8 cellular contexts compared by ENCODE assay signal in genomic region chr5:178130576-178131445, GRCh38. TPM values are rescaled to one million over a fixed set of nuclear protein-coding genes. Genes with fewer than 3 reads are reported as not detected.
A peak's percentile ranks its signal among the peaks of the same experiment; 100 is the strongest.
DNase-seq lines count a peak whose midpoint lies in the region; ATAC-seq and TF ChIP-seq lines count a peak whose summit lies in the region.

A gene with protein sequence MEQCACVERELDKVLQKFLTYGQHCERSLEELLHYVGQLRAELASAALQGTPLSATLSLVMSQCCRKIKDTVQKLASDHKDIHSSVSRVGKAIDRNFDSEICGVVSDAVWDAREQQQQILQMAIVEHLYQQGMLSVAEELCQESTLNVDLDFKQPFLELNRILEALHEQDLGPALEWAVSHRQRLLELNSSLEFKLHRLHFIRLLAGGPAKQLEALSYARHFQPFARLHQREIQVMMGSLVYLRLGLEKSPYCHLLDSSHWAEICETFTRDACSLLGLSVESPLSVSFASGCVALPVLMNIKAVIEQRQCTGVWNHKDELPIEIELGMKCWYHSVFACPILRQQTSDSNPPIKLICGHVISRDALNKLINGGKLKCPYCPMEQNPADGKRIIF (plus strand): TSS chr5:178131014. CDS start chr5:178138120, 7,106 bp downstream.

- no peaks in the 10 kb centered on the region for H4K20me1 ChIP-seq in Karpas-422 (ENCODE audit: insufficient read depth, low read depth, low read length)

- no peaks in the 10 kb centered on the region for H3K27me3 ChIP-seq in Karpas-422 (ENCODE audit: low read length)
- H3K27me3 ChIP-seq in stomach: no peaks in the 10 kb centered on the region

- H3K4me1 Mint-ChIP-seq in nephron progenitor cell: peaks cover 31% of the 10 kb centered on the region

- H3K79me2 ChIP-seq in Karpas-422 (ENCODE audit: low read length): peaks cover 29% of the 10 kb centered on the region

- H3K36me3 Mint-ChIP-seq in nephron progenitor cell (ENCODE audit: low read depth): peaks cover 22% of the 10 kb centered on the region

- no peaks in the 10 kb centered on the region for H3K27me3 Mint-ChIP-seq in nephron progenitor cell (ENCODE audit: low read depth, poor library complexity)

- TF ChIP-seq EP300 in stomach (IDR thresholded peaks at IDR 0.05): no peak

- WGBS in stomach, 5 donors: 0 to 1% (median 0%) methylated on average over 38 to 102 of the region's 102 CpGs

- H3K9me3 Mint-ChIP-seq in nephron progenitor cell: no peaks in the 10 kb centered on the region

- peak; percentile 82 for DNase-seq in EL
- DNase-seq in Karpas-422: peak; percentile 94
- peak; percentile 88 for DNase-seq in SIG-M5 treated with dmso at 0.1 percent for 504 hours (lab: John Stamatoyannopoulos, UW; ENCODE audit: unreplicated experiment)
- peak; percentile 68 for DNase-seq in activated gamma-delta T cell (lab: John Stamatoyannopoulos, UW)
- DNase-seq in fibroblast of the conjunctiva (ENCODE audit: low read depth): peak; percentile 52
- peak; percentile 87 for DNase-seq in nephron progenitor cell
- DNase-seq in stomach: peak; percentile 90

- ATAC-seq in GM21825 (IDR thresholded peaks at IDR 0.05; ENCODE audit: unreplicated experiment): peak; percentile 81

- peak within 1 kb of the TSS; percentile 84 for H3K4me3 Mint-ChIP-seq in nephron progenitor cell

- TF ChIP-seq POLR2A in stomach (IDR thresholded peaks at IDR 0.05): no peak

- H3K27ac ChIP-seq in Karpas-422 (ENCODE audit: low read length) (peak within 1 kb of the TSS; percentile 73), stomach (peak within 1 kb of the TSS; percentile 90 to 98 (median 96))

- peak within 1 kb of the TSS; percentile 78 for H3K4me3 ChIP-seq in Karpas-422 (ENCODE audit: low read length)
- peak within 1 kb of the TSS; percentile 73 to 98 (median 88) for H3K4me3 ChIP-seq in stomach

- TF ChIP-seq CTCF in nephron progenitor cell (IDR thresholded peaks at IDR 0.05) (no peak), stomach (IDR thresholded peaks at IDR 0.05) (no peak)

- H3K9ac ChIP-seq in Karpas-422 (ENCODE audit: low read length): peak within 1 kb of the TSS; percentile 88

- H3K9me2 ChIP-seq in Karpas-422 (replicated peaks; ENCODE audit: insufficient read depth, low read length): no peaks in the 10 kb centered on the region

- peak within 1 kb of the TSS; percentile 82; the same call in 1 of the 2 replicates for H2AFZ ChIP-seq in Karpas-422 (ENCODE audit: low read length)

- H3K9me3 ChIP-seq in Karpas-422 (ENCODE audit: low read length): no peaks in the 10 kb centered on the region
- H3K9me3 ChIP-seq in stomach: no peaks in the 10 kb centered on the region

- H3K36me3 ChIP-seq in Karpas-422 (ENCODE audit: insufficient read depth, low read length): peaks cover 5% of the 10 kb centered on the region; the same call in 1 of the 2 replicates
- peaks cover 5 to 25% (median 24%) of the 10 kb centered on the region in 4 donors for H3K36me3 ChIP-seq in stomach

- H3K27ac Mint-ChIP-seq in nephron progenitor cell: peak within 1 kb of the TSS; percentile 49

- intact Hi-C loops in stomach (cut with DNase I; ENCODE audit: low total_unique reads): no loop called here

- peak within 1 kb of the TSS; percentile 98 for H3K4me2 ChIP-seq in Karpas-422 (ENCODE audit: low read depth, low read length, poor library complexity, severe bottlenecking)

- H3K4me1 ChIP-seq in Karpas-422 (ENCODE audit: low read length): peaks cover 16% of the 10 kb centered on the region
- H3K4me1 ChIP-seq in stomach: peaks cover 10 to 30% (median 18%) of the 10 kb centered on the region in 4 donors

RNA-seq across cellular contexts. Expression of the gene that starts here (rescaled TPM):
- total RNA-seq in Karpas-422 (2014; rRNA removed; shearing (Covaris generic); ENCODE audit: low replicate concordance): 42.9 and 59.2 TPM in 2 replicates
- total RNA-seq in stomach: 10 to 100 TPM; 25.3 to 72.9 (median 50.9) TPM
- polyA plus RNA-seq in stomach: 10 to 100 TPM; 28.2 to 35.5 (median 28.9) TPM

Comparison
In these comparisons a context has a peak if more than half of its experiments do, and no peak if none do; other contexts are left out.
1. Peak in every context shown above with its lines: DNase-seq, ATAC-seq, H3K4me3 ChIP-seq and H3K27ac ChIP-seq.